ENCODE assay signal across 14 cellular contexts in genomic region chr5:237931-238330, GRCh38. TPM values are rescaled to one million over a fixed set of nuclear protein-coding genes. Genes with fewer than 3 reads are reported as not detected.
"Had no signal": no experiment of that assay in that cellular context is flagged by ENCODE, and none has a peak within 500 bp of the region (broad histone marks: within the 10 kb centered on the region; RNA-seq: fewer than 3 reads in every experiment).

No MANE protein-coding gene starts in this region.

RNA-seq across cellular contexts. Expression of gene LRRC14B, which starts 46.6 kb away (rescaled TPM):
- total RNA-seq: kidney epithelial cell; lower leg skin; mucosa of descending colon; naive thymus-derived CD4-positive, alpha-beta T cell; natural killer cell treated with Interleukin-12 subunit alpha and Interleukin-12 subunit beta and Interleukin-15 and Interleukin-18, amount 100 ng/mL, for 72 hours; pancreas; posterior vena cava; renal cortical epithelial cell; right lobe of liver; suprapubic skin; thoracic aorta; upper lobe of right lung had no signal
- polyA plus RNA-seq: lung, neural cell, pancreas had no signal
